Comparison of ENCODE assay signal across 7 cellular contexts in genomic region chr2:95687850-95688249, GRCh38.
A peak's percentile ranks its signal among the peaks of the same experiment; 100 is the strongest.
DNase-seq lines count a peak whose midpoint lies in the region; ATAC-seq and TF ChIP-seq lines count a peak whose summit lies in the region.
"Not testable (repeated sequence)": the region's sequence is repeated elsewhere in the genome, so short reads cannot be mapped to it uniquely, and the experiment has no call there.

No MANE protein-coding gene starts in this region.

- not testable (repeated sequence) for H3K27ac ChIP-seq in epithelial cell of prostate, foreskin keratinocyte

- not testable (repeated sequence) for H3K4me1 ChIP-seq in foreskin keratinocyte

- DNase-seq in AG08395 (ENCODE audit: low spot score), result peak; percentile 69
- peak; percentile 60 for DNase-seq in GM04503 (ENCODE audit: low read depth)
- DNase-seq in NCI-H226, result peak; percentile 53
- peak; percentile 91 for DNase-seq in amniotic epithelial cell (ENCODE audit: low read depth)
- DNase-seq in epithelial cell of prostate (ENCODE audit: low read depth, low spot score), result peak; percentile 39
- peak; percentile 40 to 71 for DNase-seq in foreskin keratinocyte
- not testable (repeated sequence) for DNase-seq in omental fat pad (ENCODE audit: low spot score)

- TF ChIP-seq CTCF in foreskin keratinocyte (conservative IDR thresholded peaks at IDR 0.05); omental fat pad (IDR thresholded peaks at IDR 0.05): not testable (repeated sequence)

- H3K27me3 ChIP-seq in foreskin keratinocyte, result not testable (repeated sequence)

- ATAC-seq in foreskin keratinocyte, result peak; percentile 44
- peak; percentile 56 for ATAC-seq in omental fat pad (ENCODE audit: low FRiP score)
